ENCODE assay signal across 10 cellular contexts in genomic region chr3:124592658-124593441, GRCh38.
DNase-seq lines count a peak whose midpoint lies in the region; ATAC-seq and TF ChIP-seq lines count a peak whose summit lies in the region.
"Had no signal": no experiment of that assay in that cellular context is flagged by ENCODE, and none has a peak within 500 bp of the region (broad histone marks: within the 10 kb centered on the region; RNA-seq: fewer than 3 reads in every experiment).

No MANE protein-coding gene starts in this region.

- H3K9me3 ChIP-seq in right cardiac atrium (ENCODE audit: control insufficient read depth, low read length) (no peaks in the 10 kb centered on the region), endodermal cell (ENCODE audit: control insufficient read depth, low read length) (no peaks in the 10 kb centered on the region)
- no peaks in the 10 kb centered on the region for H3K9me3 ChIP-seq in naive thymus-derived CD4-positive, alpha-beta T cell (ENCODE audit: control insufficient read depth in 2 of 3, low read length in 3 of 3)

- intact Hi-C loops in Right ventricle myocardium superior (cut with DNase I), result no loop called here
- intact Hi-C loops in right cardiac atrium (cut with DNase I), result no loop called here
- intact Hi-C loops in naive thymus-derived CD4-positive, alpha-beta T cell (cut with micrococcal nuclease), result no loop called here

- H3K9me3 Mint-ChIP-seq in endodermal cell (no peaks in the 10 kb centered on the region), type B pancreatic cell (no peaks in the 10 kb centered on the region)
- peaks cover 0 to 1% (median 0%) of the 10 kb centered on the region in 11 donors for H3K9me3 Mint-ChIP-seq in naive thymus-derived CD4-positive, alpha-beta T cell

- H3K27me3 Mint-ChIP-seq in endodermal cell (ENCODE audit: insufficient read depth) (peaks cover 6% of the 10 kb centered on the region), type B pancreatic cell (no peaks in the 10 kb centered on the region)
- peaks cover 0 to 42% (median 11%) of the 10 kb centered on the region in 5 donors for H3K27me3 Mint-ChIP-seq in naive thymus-derived CD4-positive, alpha-beta T cell

- H3K36me3 ChIP-seq in endodermal cell (ENCODE audit: control insufficient read depth, insufficient read depth, low read length), result no peaks in the 10 kb centered on the region
- H3K36me3 ChIP-seq in naive thymus-derived CD4-positive, alpha-beta T cell (ENCODE audit: control insufficient read depth in 2 of 3, insufficient read depth in 3 of 3, low read length in 3 of 3), result no peaks in the 10 kb centered on the region

- no peak overlapping the region for H3K4me3 ChIP-seq in right cardiac atrium (ENCODE audit: low read length)
- H3K4me3 ChIP-seq in endodermal cell (ENCODE audit: low read length), result no peak overlapping the region
- H3K4me3 ChIP-seq in naive thymus-derived CD4-positive, alpha-beta T cell (ENCODE audit: low read length), result no peak overlapping the region

- peak; percentile 47 for ATAC-seq in Right ventricle myocardium superior (ENCODE audit: poor library complexity)
- no peak for ATAC-seq in right cardiac atrium
- peak; percentile 61 for ATAC-seq in HG03342 (IDR thresholded peaks at IDR 0.05; ENCODE audit: unreplicated experiment)
- no peak for ATAC-seq in HG03571 (IDR thresholded peaks at IDR 0.05; ENCODE audit: unreplicated experiment)
- ATAC-seq in naive thymus-derived CD4-positive, alpha-beta T cell, result no peak

- H3K4me3 Mint-ChIP-seq in endodermal cell, result no peak overlapping the region
- H3K4me3 Mint-ChIP-seq in type B pancreatic cell, result peak overlapping the region; percentile 48
- no peak overlapping the region for H3K4me3 Mint-ChIP-seq in naive thymus-derived CD4-positive, alpha-beta T cell

- H3K36me3 Mint-ChIP-seq in endodermal cell (ENCODE audit: low read depth) (no peaks in the 10 kb centered on the region), type B pancreatic cell (peaks cover 3% of the 10 kb centered on the region)
- H3K36me3 Mint-ChIP-seq in naive thymus-derived CD4-positive, alpha-beta T cell, result no peaks in the 10 kb centered on the region

- H3K27ac Mint-ChIP-seq in endodermal cell, result no peak overlapping the region
- H3K27ac Mint-ChIP-seq in type B pancreatic cell, result peak overlapping the region; percentile 94
- peak overlapping the region in 1 of 9 donors; percentile 24 for H3K27ac Mint-ChIP-seq in naive thymus-derived CD4-positive, alpha-beta T cell

- no peak for TF ChIP-seq CTCF in endodermal cell (conservative IDR thresholded peaks at IDR 0.05)
- no peak for TF ChIP-seq CTCF in type B pancreatic cell (conservative IDR thresholded peaks at IDR 0.05)

- POLR2A ChIA-PET in naive thymus-derived CD4-positive, alpha-beta T cell (lab: Charles Lee), result no interaction called here

- H3K9ac ChIP-seq in endodermal cell (ENCODE audit: extremely low read depth, low read length, poor library complexity, severe bottlenecking), result no peak overlapping the region

- DNase-seq in Right ventricle myocardium superior (no peak), right cardiac atrium (no peak), endodermal cell (peak; percentile 63), type B pancreatic cell (ENCODE audit: extremely low spot score, unreplicated experiment) (no peak), NCI-H1417 treated with DMSO at 0.1 percent for 48 hours (lab: John Stamatoyannopoulos, UW) (no peak)
- DNase-seq in naive thymus-derived CD4-positive, alpha-beta T cell, result no peak
- DNase-seq: T1000 had no signal

- CTCF ChIA-PET in naive thymus-derived CD4-positive, alpha-beta T cell (lab: Charles Lee), result no interaction called here

- H3K27ac ChIP-seq in right cardiac atrium (ENCODE audit: low read length), result no peak overlapping the region
- H3K27ac ChIP-seq in endodermal cell (ENCODE audit: low read depth, low read length), result no peak overlapping the region
- H3K27ac ChIP-seq in naive thymus-derived CD4-positive, alpha-beta T cell (ENCODE audit: low read depth, low read length), result no peak overlapping the region
- H3K27ac ChIP-seq: C4-2B had no signal

- WGBS in right cardiac atrium, result 69% methylated on average over 3 of the region's 3 CpGs
- 78 to 100% methylated on average over 1 to 3 of the region's 3 CpGs for WGBS in endodermal cell (ENCODE audit: insufficient coverage in 1 of 2, insufficient read length in 1 of 2), 2 experiments

- H3K4me1 Mint-ChIP-seq in endodermal cell (peaks cover 27% of the 10 kb centered on the region), type B pancreatic cell (ENCODE audit: unreplicated experiment) (peaks cover 26% of the 10 kb centered on the region)
- H3K4me1 Mint-ChIP-seq in naive thymus-derived CD4-positive, alpha-beta T cell, result peaks cover 0 to 18% (median 0%) of the 10 kb centered on the region in 7 donors

- H3K27me3 ChIP-seq in right cardiac atrium (ENCODE audit: control insufficient read depth, insufficient read depth), result no peaks in the 10 kb centered on the region
- H3K27me3 ChIP-seq in endodermal cell (ENCODE audit: control insufficient read depth, insufficient read depth, low read length, poor library complexity, severe bottlenecking), result no peaks in the 10 kb centered on the region
- no peaks in the 10 kb centered on the region for H3K27me3 ChIP-seq in naive thymus-derived CD4-positive, alpha-beta T cell (ENCODE audit: control insufficient read depth in 2 of 2, insufficient read depth in 2 of 2, low read length in 2 of 2)

- no peaks in the 10 kb centered on the region for H3K4me1 ChIP-seq in right cardiac atrium (ENCODE audit: control insufficient read depth, insufficient read depth, low read length)
- H3K4me1 ChIP-seq in endodermal cell (ENCODE audit: control insufficient read depth, insufficient read depth, low read length), result peaks cover 15% of the 10 kb centered on the region
- H3K4me1 ChIP-seq in naive thymus-derived CD4-positive, alpha-beta T cell (ENCODE audit: control insufficient read depth in 2 of 2, insufficient read depth in 2 of 2, low read length in 2 of 2), result no peaks in the 10 kb centered on the region

Comparison
In these comparisons a context has a peak if more than half of its experiments do, and no peak if none do; other contexts are left out.
1. ATAC-seq: peak in Right ventricle myocardium superior (single experiment) and HG03342 (single experiment); none in right cardiac atrium (0 of 2), HG03571 (single experiment) and naive thymus-derived CD4-positive, alpha-beta T cell (single experiment).